ENCODE assay signal across 10 cellular contexts in genomic region chr9:136846376-136847064, GRCh38. TPM values are rescaled to one million over a fixed set of nuclear protein-coding genes. Genes with fewer than 3 reads are reported as not detected.
DNase-seq lines count a peak whose midpoint lies in the region; ATAC-seq and TF ChIP-seq lines count a peak whose summit lies in the region.
"Had no signal": no experiment of that assay in that cellular context is flagged by ENCODE, and none has a peak within 500 bp of the region (broad histone marks: within the 10 kb centered on the region; RNA-seq: fewer than 3 reads in every experiment).

No MANE protein-coding gene starts in this region.

- H3K36me3 ChIP-seq in RWPE2 (ENCODE audit: low read depth) (peaks cover 16% of the 10 kb centered on the region), spleen (peaks cover 0 to 32% (median 8%) of the 10 kb centered on the region in 6 donors), MG63 (peaks cover 13% of the 10 kb centered on the region)

- H3K9me3 Mint-ChIP-seq in activated CD8-positive, alpha-beta T cell treated with anti-CD3 and anti-CD28 coated beads, Interleukin-2, amount 10 ng/mL, durations not matched to agents 7 days and 5 days (ENCODE audit: insufficient read depth) = no peaks in the 10 kb centered on the region
- H3K9me3 Mint-ChIP-seq in activated CD8-positive, alpha-beta T cell treated with anti-CD3 and anti-CD28 coated beads for 36 hours = no peaks in the 10 kb centered on the region

- H3K27ac ChIP-seq in RWPE2 (ENCODE audit: poor library complexity, severe bottlenecking) (peak overlapping the region; percentile 78), spleen (peak overlapping the region in 5 of 8 donors; percentile 88 to 93 (median 88))
- H3K27ac ChIP-seq: foreskin keratinocyte had no signal

- no peak for ATAC-seq in activated CD8-positive, alpha-beta T cell treated with anti-CD3 and anti-CD28 coated beads, Interleukin-2, amount 10 ng/mL, durations not matched to agents 7 days and 5 days
- no peak for ATAC-seq in activated CD8-positive, alpha-beta T cell treated with anti-CD3 and anti-CD28 coated beads for 36 hours
- ATAC-seq in RWPE2 (ENCODE audit: low read depth) = no peak
- ATAC-seq in HG02981 (IDR thresholded peaks at IDR 0.05; ENCODE audit: unreplicated experiment) = no peak
- ATAC-seq: foreskin keratinocyte had no signal

- H3K4me1 Mint-ChIP-seq in activated CD8-positive, alpha-beta T cell treated with anti-CD3 and anti-CD28 coated beads, Interleukin-2, amount 10 ng/mL, durations not matched to agents 7 days and 5 days (ENCODE audit: low read depth) = peaks cover 33% of the 10 kb centered on the region
- H3K4me1 Mint-ChIP-seq in activated CD8-positive, alpha-beta T cell treated with anti-CD3 and anti-CD28 coated beads for 36 hours (ENCODE audit: low read depth) = peaks cover 16% of the 10 kb centered on the region

- intact Hi-C loops in activated CD8-positive, alpha-beta T cell treated with anti-CD3 and anti-CD28 coated beads for 36 hours (cut with micrococcal nuclease) = loop anchor here (5.0 kb wide), 1 partner anchor 56 kb away; no protein-coding TSS in a partner anchor
- intact Hi-C loops in spleen (cut with DNase I; ENCODE audit: low total_unique reads) = loop anchor here (10.0 kb wide), 1 partner anchor 98 kb away; the partner anchor contains the start of genes C8G and FBXW5

- no peak for DNase-seq in activated CD8-positive, alpha-beta T cell treated with anti-CD3 and anti-CD28 coated beads, Interleukin-2, amount 10 ng/mL, durations not matched to agents 7 days and 5 days
- DNase-seq in activated CD8-positive, alpha-beta T cell treated with anti-CD3 and anti-CD28 coated beads for 36 hours = no peak
- DNase-seq in RWPE2 (ENCODE audit: low spot score) (no peak), erythroblast (lab: John Stamatoyannopoulos, UW) (peak; percentile 32 to 42), spleen (no peak), cortex of kidney (lab: John Stamatoyannopoulos, UW) (no peak), MG63 (no peak)
- DNase-seq: NCI-H524 treated with DMSO at 0.1 percent for 48 hours had no signal

- H3K4me3 ChIP-seq in RWPE2 (ENCODE audit: severe bottlenecking) (peak overlapping the region; percentile 58), spleen (peak overlapping the region in 7 of 8 donors; percentile 6 to 90 (median 78)), MG63 (no peak overlapping the region)

- peak overlapping the region; percentile 5 for H3K4me3 Mint-ChIP-seq in activated CD8-positive, alpha-beta T cell treated with anti-CD3 and anti-CD28 coated beads, Interleukin-2, amount 10 ng/mL, durations not matched to agents 7 days and 5 days
- H3K4me3 Mint-ChIP-seq in activated CD8-positive, alpha-beta T cell treated with anti-CD3 and anti-CD28 coated beads for 36 hours = no peak overlapping the region

- peaks cover 16% of the 10 kb centered on the region for H3K36me3 Mint-ChIP-seq in activated CD8-positive, alpha-beta T cell treated with anti-CD3 and anti-CD28 coated beads, Interleukin-2, amount 10 ng/mL, durations not matched to agents 7 days and 5 days (ENCODE audit: low read depth)
- H3K36me3 Mint-ChIP-seq in activated CD8-positive, alpha-beta T cell treated with anti-CD3 and anti-CD28 coated beads for 36 hours (ENCODE audit: low read depth) = peaks cover 11% of the 10 kb centered on the region

- peak overlapping the region; percentile 61 for H3K27ac Mint-ChIP-seq in activated CD8-positive, alpha-beta T cell treated with anti-CD3 and anti-CD28 coated beads, Interleukin-2, amount 10 ng/mL, durations not matched to agents 7 days and 5 days
- H3K27ac Mint-ChIP-seq in activated CD8-positive, alpha-beta T cell treated with anti-CD3 and anti-CD28 coated beads for 36 hours = no peak overlapping the region

- H3K27me3 ChIP-seq in RWPE2 (ENCODE audit: insufficient read depth, poor library complexity, severe bottlenecking) (peaks cover 22% of the 10 kb centered on the region), spleen (replicated peaks in 1 of 7) (peaks cover 0 to 57% (median 45%) of the 10 kb centered on the region in 7 donors), MG63 (no peaks in the 10 kb centered on the region)

- H3K9me3 ChIP-seq in RWPE2 (ENCODE audit: severe bottlenecking) (no peaks in the 10 kb centered on the region), spleen (no peaks in the 10 kb centered on the region), MG63 (no peaks in the 10 kb centered on the region)

- H3K4me1 ChIP-seq in RWPE2 (ENCODE audit: insufficient read depth, poor library complexity, severe bottlenecking) = no peaks in the 10 kb centered on the region
- peaks cover 45 to 88% (median 74%) of the 10 kb centered on the region in 6 donors for H3K4me1 ChIP-seq in spleen
- H3K4me1 ChIP-seq: foreskin keratinocyte had no signal

- TF ChIP-seq POLR2A in erythroblast (IDR thresholded peaks at IDR 0.05; ENCODE audit: low read length) = no peak
- TF ChIP-seq POLR2A in spleen (IDR thresholded peaks at IDR 0.05) = no peak

- POLR2A ChIA-PET in activated CD8-positive, alpha-beta T cell treated with anti-CD3 and anti-CD28 coated beads, Interleukin-2, amount 10 ng/mL, durations not matched to agents 7 days and 5 days (lab: Charles Lee) = interaction anchor here (1.5 kb wide), 2 partner anchors 35 to 56 kb away, joined by 4 to 6 read pairs; no protein-coding TSS in a partner anchor
- POLR2A ChIA-PET in activated CD8-positive, alpha-beta T cell treated with anti-CD3 and anti-CD28 coated beads for 36 hours (lab: Charles Lee) = interaction anchor here (0.9 to 2.6 kb wide), 2 partner anchors 15 to 39 kb away, joined by 4 to 8 read pairs; partner anchors contain the start of gene RABL6

- CTCF ChIA-PET in activated CD8-positive, alpha-beta T cell treated with anti-CD3 and anti-CD28 coated beads, Interleukin-2, amount 10 ng/mL, durations not matched to agents 7 days and 5 days (lab: Charles Lee) = interaction anchor here (1.1 to 1.5 kb wide), 3 partner anchors 35 to 183 kb away, joined by 4 to 6 read pairs (median 5); no protein-coding TSS in a partner anchor
- CTCF ChIA-PET in activated CD8-positive, alpha-beta T cell treated with anti-CD3 and anti-CD28 coated beads for 36 hours (lab: Charles Lee) = interaction anchor here (1.0 to 1.6 kb wide), 3 partner anchors 13 to 183 kb away, joined by 3 to 4 read pairs (median 3); no protein-coding TSS in a partner anchor

- peaks cover 13% of the 10 kb centered on the region for H3K27me3 Mint-ChIP-seq in activated CD8-positive, alpha-beta T cell treated with anti-CD3 and anti-CD28 coated beads, Interleukin-2, amount 10 ng/mL, durations not matched to agents 7 days and 5 days (ENCODE audit: low read depth)
- H3K27me3 Mint-ChIP-seq in activated CD8-positive, alpha-beta T cell treated with anti-CD3 and anti-CD28 coated beads for 36 hours = peaks cover 17% of the 10 kb centered on the region

- WGBS in spleen, 5 donors = 12 to 18% (median 14%) methylated on average over 43 to 95 of the region's 95 CpGs

- TF ChIP-seq CTCF in activated CD8-positive, alpha-beta T cell treated with anti-CD3 and anti-CD28 coated beads for 36 hours (IDR thresholded peaks at IDR 0.05) = no peak
- TF ChIP-seq CTCF in RWPE2 (IDR thresholded peaks at IDR 0.05; ENCODE audit: poor library complexity, severe bottlenecking) (no peak), spleen (IDR thresholded peaks at IDR 0.05 in 8 of 11, conservative IDR thresholded peaks at IDR 0.05 in 3 of 11) (no peak)

RNA-seq across cellular contexts. Expression of gene PHPT1, which starts 2.7 kb away (rescaled TPM):
- 100 to 1,000 TPM; 108 to 119 TPM for total RNA-seq in activated CD8-positive, alpha-beta T cell treated with anti-CD3 and anti-CD28 coated beads, Interleukin-2, amount 10 ng/mL, durations not matched to agents 7 days and 5 days
- 100 to 1,000 TPM; 123 to 124 TPM for total RNA-seq in activated CD8-positive, alpha-beta T cell treated with anti-CD3 and anti-CD28 coated beads for 36 hours
- total RNA-seq in spleen = 10 to 100 TPM; 32.3 to 71.0 (median 63.3) TPM
- 100 to 1,000 TPM in 2 of 3 donors, 10 to 100 TPM in 1; 95.9 to 117 (median 106) TPM for polyA plus RNA-seq in spleen
- 47.1 and 74.1 TPM in 2 replicates for total RNA-seq in MG63 (2014; rRNA removed; shearing (Covaris generic); ENCODE audit: low replicate concordance)

RNA-seq across cellular contexts. Expression of gene AJM1, which starts 4.2 kb away (rescaled TPM):
- 1 to 10 TPM; 5.3 to 5.6 TPM for total RNA-seq in activated CD8-positive, alpha-beta T cell treated with anti-CD3 and anti-CD28 coated beads, Interleukin-2, amount 10 ng/mL, durations not matched to agents 7 days and 5 days
- 1 to 10 TPM; 5.8 to 6.4 TPM for total RNA-seq in activated CD8-positive, alpha-beta T cell treated with anti-CD3 and anti-CD28 coated beads for 36 hours
- 10 to 100 TPM in 1 of 7 donors, 1 to 10 TPM in 6; 3.3 to 13.1 (median 6.3) TPM for total RNA-seq in spleen
- 1 to 10 TPM in 2 of 3 donors, under 1 TPM in 1; 0.91 to 3.9 (median 1.0) TPM for polyA plus RNA-seq in spleen
- 0.82 TPM in 1 of 2 replicates, not detected in the other for total RNA-seq in MG63 (2014; rRNA removed; shearing (Covaris generic); ENCODE audit: low replicate concordance)

RNA-seq across cellular contexts. Expression of gene MAMDC4, which starts 5.6 kb away (rescaled TPM):
- total RNA-seq in activated CD8-positive, alpha-beta T cell treated with anti-CD3 and anti-CD28 coated beads, Interleukin-2, amount 10 ng/mL, durations not matched to agents 7 days and 5 days = 10 to 100 TPM; 14.7 to 15.8 TPM
- 10 to 100 TPM; 18.5 to 19.1 TPM for total RNA-seq in activated CD8-positive, alpha-beta T cell treated with anti-CD3 and anti-CD28 coated beads for 36 hours
- total RNA-seq in spleen = 10 to 100 TPM in 5 of 7 donors, 1 to 10 TPM in 2; 5.4 to 20.8 (median 11.3) TPM
- polyA plus RNA-seq in spleen = 10 to 100 TPM in 2 of 3 donors, 1 to 10 TPM in 1; 4.9 to 32.0 (median 12.7) TPM
- 0.44 and 0.63 TPM in 2 replicates for total RNA-seq in MG63 (2014; rRNA removed; shearing (Covaris generic); ENCODE audit: low replicate concordance)

RNA-seq across cellular contexts. Expression of gene EDF1, which starts 19.6 kb away (rescaled TPM):
- total RNA-seq in activated CD8-positive, alpha-beta T cell treated with anti-CD3 and anti-CD28 coated beads, Interleukin-2, amount 10 ng/mL, durations not matched to agents 7 days and 5 days = 100 to 1,000 TPM; 279 to 310 TPM
- 100 to 1,000 TPM; 254 to 270 TPM for total RNA-seq in activated CD8-positive, alpha-beta T cell treated with anti-CD3 and anti-CD28 coated beads for 36 hours
- 100 to 1,000 TPM; 184 to 241 (median 225) TPM for total RNA-seq in spleen
- 100 to 1,000 TPM; 347 to 462 (median 441) TPM for polyA plus RNA-seq in spleen
- 402 and 494 TPM in 2 replicates for total RNA-seq in MG63 (2014; rRNA removed; shearing (Covaris generic); ENCODE audit: low replicate concordance)

RNA-seq across cellular contexts. Expression of gene RABL6, which starts 38.8 kb away (rescaled TPM):
- total RNA-seq in activated CD8-positive, alpha-beta T cell treated with anti-CD3 and anti-CD28 coated beads, Interleukin-2, amount 10 ng/mL, durations not matched to agents 7 days and 5 days = 100 to 1,000 TPM; 117 to 118 TPM
- 10 to 100 TPM; 85.6 to 86.6 TPM for total RNA-seq in activated CD8-positive, alpha-beta T cell treated with anti-CD3 and anti-CD28 coated beads for 36 hours
- total RNA-seq in spleen = 10 to 100 TPM; 47.9 to 68.2 (median 58.2) TPM
- 10 to 100 TPM; 32.7 to 70.0 (median 38.3) TPM for polyA plus RNA-seq in spleen
- 67.4 and 101 TPM in 2 replicates for total RNA-seq in MG63 (2014; rRNA removed; shearing (Covaris generic); ENCODE audit: low replicate concordance)

Comparison
In these comparisons a context has a peak if more than half of its experiments do, and no peak if none do; other contexts are left out.
1. DNase-seq: peak in erythroblast (2 of 2); none in activated CD8-positive, alpha-beta T cell treated with anti-CD3 and anti-CD28 coated beads, Interleukin-2, amount 10 ng/mL, durations not matched to agents 7 days and 5 days (single experiment), activated CD8-positive, alpha-beta T cell treated with anti-CD3 and anti-CD28 coated beads for 36 hours (single experiment), RWPE2 (single experiment), spleen (single experiment), cortex of kidney (single experiment) and MG63 (single experiment).